1 cellular context compared by ENCODE assay signal in the genomic region with DNA sequence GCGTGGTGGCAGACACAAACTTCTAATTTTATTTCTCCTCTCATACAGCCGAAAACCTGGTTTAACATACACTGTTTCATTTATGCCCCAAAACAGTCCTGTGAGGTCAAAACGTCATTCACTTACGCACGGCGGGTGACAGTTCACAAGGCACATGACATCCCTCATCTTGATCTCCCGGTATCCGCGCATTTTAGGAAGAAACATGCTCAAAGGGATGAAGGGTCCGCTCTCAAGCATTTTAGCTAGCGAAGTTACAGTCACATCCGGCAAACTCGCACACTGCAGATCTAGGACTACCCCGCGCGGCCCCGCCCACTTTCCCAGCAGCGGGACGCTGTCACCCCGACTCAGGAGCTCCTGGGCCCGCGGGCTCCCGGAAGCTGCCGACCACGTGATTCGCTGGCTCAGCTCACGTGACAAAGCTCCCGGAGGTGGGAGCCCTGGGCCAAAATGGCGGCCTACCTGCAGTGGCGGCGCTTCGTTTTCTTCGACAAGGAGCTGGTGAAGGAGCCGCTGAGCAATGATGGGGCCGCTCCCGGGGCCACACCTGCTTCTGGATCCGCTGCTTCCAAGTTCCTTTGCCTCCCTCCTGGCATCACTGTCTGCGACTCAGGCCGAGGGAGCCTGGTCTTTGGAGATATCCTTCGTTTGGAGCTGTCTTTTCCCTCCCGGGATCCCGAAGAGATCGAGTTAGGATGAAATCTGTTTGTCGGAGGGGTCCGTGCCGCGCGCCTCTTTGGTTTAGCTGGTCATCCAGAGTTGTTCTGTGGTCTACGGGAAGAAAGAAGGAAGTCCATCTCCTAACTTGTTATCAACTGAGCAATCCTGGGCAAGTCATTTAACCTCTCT.
TF ChIP-seq lines count a peak whose summit lies in the region.

A gene (plus strand): TSS at position 448 of the 852 bp plus-strand sequence. CDS start 6 bp downstream, at position 454.

TF ChIP-seq in HepG2, 621 proteins besides CTCF, POLR2A, EP300 and RAD21 (continued from another document and continues in another):
- peak; percentile 35; the same call in 1 of the 2 replicates for TF ChIP-seq SP5 (CRISPR knock-in tag; IDR thresholded peaks at IDR 0.05; ENCODE audit: borderline replicate concordance, low read depth)
- TF ChIP-seq FOXP1 (IDR thresholded peaks at IDR 0.05), result no peak
- no peak for TF ChIP-seq FOXP1 (CRISPR knock-in tag; IDR thresholded peaks at IDR 0.05)
- TF ChIP-seq, protein P1, sequence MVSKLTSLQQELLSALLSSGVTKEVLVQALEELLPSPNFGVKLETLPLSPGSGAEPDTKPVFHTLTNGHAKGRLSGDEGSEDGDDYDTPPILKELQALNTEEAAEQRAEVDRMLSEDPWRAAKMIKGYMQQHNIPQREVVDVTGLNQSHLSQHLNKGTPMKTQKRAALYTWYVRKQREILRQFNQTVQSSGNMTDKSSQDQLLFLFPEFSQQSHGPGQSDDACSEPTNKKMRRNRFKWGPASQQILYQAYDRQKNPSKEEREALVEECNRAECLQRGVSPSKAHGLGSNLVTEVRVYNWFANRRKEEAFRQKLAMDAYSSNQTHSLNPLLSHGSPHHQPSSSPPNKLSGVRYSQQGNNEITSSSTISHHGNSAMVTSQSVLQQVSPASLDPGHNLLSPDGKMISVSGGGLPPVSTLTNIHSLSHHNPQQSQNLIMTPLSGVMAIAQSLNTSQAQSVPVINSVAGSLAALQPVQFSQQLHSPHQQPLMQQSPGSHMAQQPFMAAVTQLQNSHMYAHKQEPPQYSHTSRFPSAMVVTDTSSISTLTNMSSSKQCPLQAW (CRISPR knock-in tag; IDR thresholded peaks at IDR 0.05), result peak; percentile 65; the same call in 1 of the 2 replicates
- peak; percentile 44; the same call in 1 of the 2 replicates for TF ChIP-seq NFKBIZ (CRISPR knock-in tag; IDR thresholded peaks at IDR 0.05)
- TF ChIP-seq ZNF782 (CRISPR knock-in tag; IDR thresholded peaks at IDR 0.05; ENCODE audit: borderline replicate concordance), result no peak
- no peak for TF ChIP-seq ZNF335 (CRISPR knock-in tag; IDR thresholded peaks at IDR 0.05)
- peak; percentile 49 for TF ChIP-seq ATF1 (CRISPR knock-in tag; IDR thresholded peaks at IDR 0.05)
- TF ChIP-seq HNRNPLL (IDR thresholded peaks at IDR 0.05; ENCODE audit: low read depth, low read length, poor library complexity, severe bottlenecking), result peak; percentile 72
- no peak for TF ChIP-seq DPF2 (CRISPR knock-in tag; IDR thresholded peaks at IDR 0.05; ENCODE audit: borderline replicate concordance, low read depth)
- no peak for TF ChIP-seq ZNF660 (CRISPR knock-in tag; IDR thresholded peaks at IDR 0.05; ENCODE audit: borderline replicate concordance, low read depth)
- 0 out of 2 replicates have a peak, but pooled peaks have one; percentile 29 for TF ChIP-seq ZNF563 (CRISPR knock-in tag; IDR thresholded peaks at IDR 0.05)
- TF ChIP-seq RXRA (CRISPR knock-in tag; IDR thresholded peaks at IDR 0.05), result peak; percentile 68
- TF ChIP-seq SMYD3 (CRISPR knock-in tag; IDR thresholded peaks at IDR 0.05), result 0 out of 2 replicates have a peak, but pooled peaks have one; percentile 43
- TF ChIP-seq, protein P2, sequence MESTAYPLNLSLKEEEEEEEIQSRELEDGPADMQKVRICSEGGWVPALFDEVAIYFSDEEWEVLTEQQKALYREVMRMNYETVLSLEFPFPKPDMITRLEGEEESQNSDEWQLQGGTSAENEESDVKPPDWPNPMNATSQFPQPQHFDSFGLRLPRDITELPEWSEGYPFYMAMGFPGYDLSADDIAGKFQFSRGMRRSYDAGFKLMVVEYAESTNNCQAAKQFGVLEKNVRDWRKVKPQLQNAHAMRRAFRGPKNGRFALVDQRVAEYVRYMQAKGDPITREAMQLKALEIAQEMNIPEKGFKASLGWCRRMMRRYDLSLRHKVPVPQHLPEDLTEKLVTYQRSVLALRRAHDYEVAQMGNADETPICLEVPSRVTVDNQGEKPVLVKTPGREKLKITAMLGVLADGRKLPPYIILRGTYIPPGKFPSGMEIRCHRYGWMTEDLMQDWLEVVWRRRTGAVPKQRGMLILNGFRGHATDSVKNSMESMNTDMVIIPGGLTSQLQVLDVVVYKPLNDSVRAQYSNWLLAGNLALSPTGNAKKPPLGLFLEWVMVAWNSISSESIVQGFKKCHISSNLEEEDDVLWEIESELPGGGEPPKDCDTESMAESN (CRISPR knock-in tag; conservative IDR thresholded peaks at IDR 0.05), result peak; percentile 60; the same call in 1 of the 2 replicates
- TF ChIP-seq ZIK1 (CRISPR knock-in tag; IDR thresholded peaks at IDR 0.05; ENCODE audit: borderline replicate concordance, low read depth), result peak; percentile 48
- 0 out of 2 replicates have a peak, but pooled peaks have one; percentile 42 for TF ChIP-seq ZNF205 (CRISPR knock-in tag; IDR thresholded peaks at IDR 0.05)
- TF ChIP-seq, protein P3, sequence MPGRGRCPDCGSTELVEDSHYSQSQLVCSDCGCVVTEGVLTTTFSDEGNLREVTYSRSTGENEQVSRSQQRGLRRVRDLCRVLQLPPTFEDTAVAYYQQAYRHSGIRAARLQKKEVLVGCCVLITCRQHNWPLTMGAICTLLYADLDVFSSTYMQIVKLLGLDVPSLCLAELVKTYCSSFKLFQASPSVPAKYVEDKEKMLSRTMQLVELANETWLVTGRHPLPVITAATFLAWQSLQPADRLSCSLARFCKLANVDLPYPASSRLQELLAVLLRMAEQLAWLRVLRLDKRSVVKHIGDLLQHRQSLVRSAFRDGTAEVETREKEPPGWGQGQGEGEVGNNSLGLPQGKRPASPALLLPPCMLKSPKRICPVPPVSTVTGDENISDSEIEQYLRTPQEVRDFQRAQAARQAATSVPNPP (CRISPR knock-in tag; IDR thresholded peaks at IDR 0.05), result peak; percentile 70; the same call in 1 of the 2 replicates
- TF ChIP-seq, protein P4, sequence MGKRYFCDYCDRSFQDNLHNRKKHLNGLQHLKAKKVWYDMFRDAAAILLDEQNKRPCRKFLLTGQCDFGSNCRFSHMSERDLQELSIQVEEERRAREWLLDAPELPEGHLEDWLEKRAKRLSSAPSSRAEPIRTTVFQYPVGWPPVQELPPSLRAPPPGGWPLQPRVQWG (CRISPR knock-in tag; IDR thresholded peaks at IDR 0.05; ENCODE audit: borderline replicate concordance, low read depth), result no peak
- TF ChIP-seq, protein P5, sequence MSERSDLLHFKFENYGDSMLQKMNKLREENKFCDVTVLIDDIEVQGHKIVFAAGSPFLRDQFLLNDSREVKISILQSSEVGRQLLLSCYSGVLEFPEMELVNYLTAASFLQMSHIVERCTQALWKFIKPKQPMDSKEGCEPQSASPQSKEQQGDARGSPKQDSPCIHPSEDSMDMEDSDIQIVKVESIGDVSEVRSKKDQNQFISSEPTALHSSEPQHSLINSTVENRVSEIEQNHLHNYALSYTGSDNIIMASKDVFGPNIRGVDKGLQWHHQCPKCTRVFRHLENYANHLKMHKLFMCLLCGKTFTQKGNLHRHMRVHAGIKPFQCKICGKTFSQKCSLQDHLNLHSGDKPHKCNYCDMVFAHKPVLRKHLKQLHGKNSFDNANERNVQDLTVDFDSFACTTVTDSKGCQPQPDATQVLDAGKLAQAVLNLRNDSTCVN (CRISPR knock-in tag; IDR thresholded peaks at IDR 0.05; ENCODE audit: borderline replicate concordance), result no peak; the same call in 1 of the 2 replicates
- no peak for TF ChIP-seq ZNF670 (CRISPR knock-in tag; IDR thresholded peaks at IDR 0.05; ENCODE audit: borderline replicate concordance)
- peak; percentile 52; the same call in 1 of the 2 replicates for TF ChIP-seq CREM (IDR thresholded peaks at IDR 0.05)
- TF ChIP-seq CREM (CRISPR knock-in tag; IDR thresholded peaks at IDR 0.05), result no peak
- TF ChIP-seq HCFC1 (IDR thresholded peaks at IDR 0.05; ENCODE audit: low read depth, low read length), result peak; percentile 30; the same call in 1 of the 2 replicates
- no peak for TF ChIP-seq RFXAP (CRISPR knock-in tag; IDR thresholded peaks at IDR 0.05; ENCODE audit: borderline replicate concordance)
- TF ChIP-seq, protein P6, sequence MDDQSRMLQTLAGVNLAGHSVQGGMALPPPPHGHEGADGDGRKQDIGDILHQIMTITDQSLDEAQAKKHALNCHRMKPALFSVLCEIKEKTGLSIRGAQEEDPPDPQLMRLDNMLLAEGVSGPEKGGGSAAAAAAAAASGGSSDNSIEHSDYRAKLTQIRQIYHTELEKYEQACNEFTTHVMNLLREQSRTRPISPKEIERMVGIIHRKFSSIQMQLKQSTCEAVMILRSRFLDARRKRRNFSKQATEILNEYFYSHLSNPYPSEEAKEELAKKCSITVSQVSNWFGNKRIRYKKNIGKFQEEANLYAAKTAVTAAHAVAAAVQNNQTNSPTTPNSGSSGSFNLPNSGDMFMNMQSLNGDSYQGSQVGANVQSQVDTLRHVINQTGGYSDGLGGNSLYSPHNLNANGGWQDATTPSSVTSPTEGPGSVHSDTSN (CRISPR knock-in tag; IDR thresholded peaks at IDR 0.05; ENCODE audit: borderline replicate concordance), result no peak
- no peak; the same call in 1 of the 2 replicates for TF ChIP-seq ZNF777 (CRISPR knock-in tag; IDR thresholded peaks at IDR 0.05)
- 0 out of 2 replicates have a peak, but pooled peaks have one; percentile 18 for TF ChIP-seq ZBTB7A (CRISPR knock-in tag; IDR thresholded peaks at IDR 0.05)
- TF ChIP-seq ZSCAN30 (CRISPR knock-in tag; IDR thresholded peaks at IDR 0.05), result no peak
- no peak for TF ChIP-seq MED13 (CRISPR knock-in tag; IDR thresholded peaks at IDR 0.05)
- no peak for TF ChIP-seq ZNF577 (CRISPR knock-in tag; IDR thresholded peaks at IDR 0.05; ENCODE audit: borderline replicate concordance, low read depth)
- TF ChIP-seq KMT2A (CRISPR knock-in tag; IDR thresholded peaks at IDR 0.05), result peak; percentile 87
- TF ChIP-seq PHF8 (CRISPR knock-in tag; IDR thresholded peaks at IDR 0.05), result peak; percentile 91
- no peak; the same call in 1 of the 2 replicates for TF ChIP-seq ZNF12 (CRISPR knock-in tag; IDR thresholded peaks at IDR 0.05)
- 0 out of 2 replicates have a peak, but pooled peaks have one; percentile 36 for TF ChIP-seq TOPORS (CRISPR knock-in tag; IDR thresholded peaks at IDR 0.05)
- peak; percentile 67; the same call in 1 of the 2 replicates for TF ChIP-seq SALL1 (CRISPR knock-in tag; IDR thresholded peaks at IDR 0.05)
- no peak for TF ChIP-seq NR2F1 (CRISPR knock-in tag; IDR thresholded peaks at IDR 0.05)
- TF ChIP-seq TSC22D2 (CRISPR knock-in tag; IDR thresholded peaks at IDR 0.05; ENCODE audit: borderline replicate concordance), result peak; percentile 76; the same call in 1 of the 2 replicates
- TF ChIP-seq, protein P7, sequence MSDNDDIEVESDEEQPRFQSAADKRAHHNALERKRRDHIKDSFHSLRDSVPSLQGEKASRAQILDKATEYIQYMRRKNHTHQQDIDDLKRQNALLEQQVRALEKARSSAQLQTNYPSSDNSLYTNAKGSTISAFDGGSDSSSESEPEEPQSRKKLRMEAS (IDR thresholded peaks at IDR 0.05), result peak; percentile 78
- TF ChIP-seq MZF1 (CRISPR knock-in tag; IDR thresholded peaks at IDR 0.05; ENCODE audit: borderline replicate concordance), result no peak
- TF ChIP-seq, protein P8, sequence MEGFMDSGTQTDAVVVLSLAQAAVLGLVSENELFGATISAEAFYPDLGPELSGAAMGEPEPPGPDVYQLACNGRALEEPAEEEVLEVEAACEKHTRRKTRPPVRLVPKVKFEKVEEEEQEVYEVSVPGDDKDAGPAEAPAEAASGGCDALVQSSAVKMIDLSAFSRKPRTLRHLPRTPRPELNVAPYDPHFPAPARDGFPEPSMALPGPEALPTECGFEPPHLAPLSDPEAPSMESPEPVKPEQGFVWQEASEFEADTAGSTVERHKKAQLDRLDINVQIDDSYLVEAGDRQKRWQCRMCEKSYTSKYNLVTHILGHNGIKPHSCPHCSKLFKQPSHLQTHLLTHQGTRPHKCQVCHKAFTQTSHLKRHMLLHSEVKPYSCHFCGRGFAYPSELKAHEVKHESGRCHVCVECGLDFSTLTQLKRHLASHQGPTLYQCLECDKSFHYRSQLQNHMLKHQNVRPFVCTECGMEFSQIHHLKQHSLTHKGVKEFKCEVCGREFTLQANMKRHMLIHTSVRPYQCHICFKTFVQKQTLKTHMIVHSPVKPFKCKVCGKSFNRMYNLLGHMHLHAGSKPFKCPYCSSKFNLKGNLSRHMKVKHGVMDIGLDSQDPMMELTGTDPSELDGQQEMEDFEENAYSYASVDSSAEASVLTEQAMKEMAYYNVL (CRISPR knock-in tag; IDR thresholded peaks at IDR 0.05; ENCODE audit: borderline replicate concordance), result no peak; the same call in 1 of the 2 replicates
- TF ChIP-seq, protein P9, sequence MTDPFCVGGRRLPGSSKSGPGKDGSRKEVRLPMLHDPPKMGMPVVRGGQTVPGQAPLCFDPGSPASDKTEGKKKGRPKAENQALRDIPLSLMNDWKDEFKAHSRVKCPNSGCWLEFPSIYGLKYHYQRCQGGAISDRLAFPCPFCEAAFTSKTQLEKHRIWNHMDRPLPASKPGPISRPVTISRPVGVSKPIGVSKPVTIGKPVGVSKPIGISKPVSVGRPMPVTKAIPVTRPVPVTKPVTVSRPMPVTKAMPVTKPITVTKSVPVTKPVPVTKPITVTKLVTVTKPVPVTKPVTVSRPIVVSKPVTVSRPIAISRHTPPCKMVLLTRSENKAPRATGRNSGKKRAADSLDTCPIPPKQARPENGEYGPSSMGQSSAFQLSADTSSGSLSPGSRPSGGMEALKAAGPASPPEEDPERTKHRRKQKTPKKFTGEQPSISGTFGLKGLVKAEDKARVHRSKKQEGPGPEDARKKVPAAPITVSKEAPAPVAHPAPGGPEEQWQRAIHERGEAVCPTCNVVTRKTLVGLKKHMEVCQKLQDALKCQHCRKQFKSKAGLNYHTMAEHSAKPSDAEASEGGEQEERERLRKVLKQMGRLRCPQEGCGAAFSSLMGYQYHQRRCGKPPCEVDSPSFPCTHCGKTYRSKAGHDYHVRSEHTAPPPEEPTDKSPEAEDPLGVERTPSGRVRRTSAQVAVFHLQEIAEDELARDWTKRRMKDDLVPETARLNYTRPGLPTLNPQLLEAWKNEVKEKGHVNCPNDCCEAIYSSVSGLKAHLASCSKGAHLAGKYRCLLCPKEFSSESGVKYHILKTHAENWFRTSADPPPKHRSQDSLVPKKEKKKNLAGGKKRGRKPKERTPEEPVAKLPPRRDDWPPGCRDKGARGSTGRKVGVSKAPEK (CRISPR knock-in tag; IDR thresholded peaks at IDR 0.05; ENCODE audit: borderline replicate concordance), result no peak
- TF ChIP-seq, protein P10, sequence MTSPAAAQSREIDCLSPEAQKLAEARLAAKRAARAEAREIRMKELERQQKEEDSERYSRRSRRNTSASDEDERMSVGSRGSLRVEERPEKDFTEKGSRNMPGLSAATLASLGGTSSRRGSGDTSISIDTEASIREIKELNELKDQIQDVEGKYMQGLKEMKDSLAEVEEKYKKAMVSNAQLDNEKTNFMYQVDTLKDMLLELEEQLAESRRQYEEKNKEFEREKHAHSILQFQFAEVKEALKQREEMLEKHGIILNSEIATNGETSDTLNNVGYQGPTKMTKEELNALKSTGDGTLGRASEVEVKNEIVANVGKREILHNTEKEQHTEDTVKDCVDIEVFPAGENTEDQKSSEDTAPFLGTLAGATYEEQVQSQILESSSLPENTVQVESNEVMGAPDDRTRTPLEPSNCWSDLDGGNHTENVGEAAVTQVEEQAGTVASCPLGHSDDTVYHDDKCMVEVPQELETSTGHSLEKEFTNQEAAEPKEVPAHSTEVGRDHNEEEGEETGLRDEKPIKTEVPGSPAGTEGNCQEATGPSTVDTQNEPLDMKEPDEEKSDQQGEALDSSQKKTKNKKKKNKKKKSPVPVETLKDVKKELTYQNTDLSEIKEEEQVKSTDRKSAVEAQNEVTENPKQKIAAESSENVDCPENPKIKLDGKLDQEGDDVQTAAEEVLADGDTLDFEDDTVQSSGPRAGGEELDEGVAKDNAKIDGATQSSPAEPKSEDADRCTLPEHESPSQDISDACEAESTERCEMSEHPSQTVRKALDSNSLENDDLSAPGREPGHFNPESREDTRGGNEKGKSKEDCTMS (CRISPR knock-in tag; conservative IDR thresholded peaks at IDR 0.05), result no peak
- no peak for TF ChIP-seq ZNF678 (CRISPR knock-in tag; IDR thresholded peaks at IDR 0.05)
- peak; percentile 94 for TF ChIP-seq ERF (CRISPR knock-in tag; IDR thresholded peaks at IDR 0.05)
- TF ChIP-seq CAMTA2 (CRISPR knock-in tag; IDR thresholded peaks at IDR 0.05; ENCODE audit: borderline replicate concordance), result no peak
- TF ChIP-seq NONO (IDR thresholded peaks at IDR 0.05), result no peak
- peak; percentile 16; the same call in 1 of the 2 replicates for TF ChIP-seq NONO (CRISPR knock-in tag; conservative IDR thresholded peaks at IDR 0.05)
